1 cellular context compared by ENCODE assay signal in genomic region chr11:67353317-67354313, GRCh38.
A peak's percentile ranks its signal among the peaks of the same experiment; 100 is the strongest.
TF ChIP-seq lines count a peak whose summit lies in the region.

Gene POLD4, minus strand, starts transcription at chr11:67353546. Its CDS starts 147 bp downstream, at chr11:67353399.

TF ChIP-seq in WTC11, 78 proteins besides CTCF, POLR2A, EP300 and RAD21 (continued from another document):
- 0 out of 2 replicates have a peak, but pooled peaks have one; percentile 32 for TF ChIP-seq E2F5 (CRISPR knock-in tag; IDR thresholded peaks at IDR 0.05)
TF ChIP-seq in WTC11: peak in this region for 11.
